ENCODE assay signal across 14 cellular contexts in genomic region chr1:100924212-100924611, GRCh38. TPM values are rescaled to one million over a fixed set of nuclear protein-coding genes. Genes with fewer than 3 reads are reported as not detected.
DNase-seq lines count a peak whose midpoint lies in the region; ATAC-seq and TF ChIP-seq lines count a peak whose summit lies in the region.
"Had no signal": no experiment of that assay in that cellular context is flagged by ENCODE, and none has a peak within 500 bp of the region (broad histone marks: within the 10 kb centered on the region; RNA-seq: fewer than 3 reads in every experiment).

No MANE protein-coding gene starts in this region.

- no peak for TF ChIP-seq EP300 in stomach (IDR thresholded peaks at IDR 0.05)

- peaks cover 57 to 63% of the 10 kb centered on the region in 2 donors for H3K4me1 ChIP-seq in naive thymus-derived CD4-positive, alpha-beta T cell (ENCODE audit: control insufficient read depth in 2 of 2, insufficient read depth in 2 of 2, low read length in 2 of 2)
- no peaks in the 10 kb centered on the region for H3K4me1 ChIP-seq in stomach
- no peaks in the 10 kb centered on the region for H3K4me1 ChIP-seq in left ventricle myocardium inferior

- H3K36me3 Mint-ChIP-seq in activated naive CD8-positive, alpha-beta T cell treated with anti-CD3 and anti-CD28 coated beads, Interleukin-2, amount 50 U/mL, for 24 hours (ENCODE audit: low read depth): peaks cover 21% of the 10 kb centered on the region
- peaks cover 7 to 28% (median 18%) of the 10 kb centered on the region in 5 donors for H3K36me3 Mint-ChIP-seq in naive thymus-derived CD4-positive, alpha-beta T cell

- TF ChIP-seq CTCF in stomach (IDR thresholded peaks at IDR 0.05) (no peak), left ventricle myocardium inferior (IDR thresholded peaks at IDR 0.05; ENCODE audit: borderline replicate concordance) (no peak)

- ATAC-seq in activated naive CD8-positive, alpha-beta T cell treated with anti-CD3 and anti-CD28 coated beads, Interleukin-2, amount 50 U/mL, for 24 hours: peak; percentile 29
- ATAC-seq in naive thymus-derived CD4-positive, alpha-beta T cell: no peak
- no peak for ATAC-seq in SK-N-SH treated with all-trans-retinoic acid at 6 μM for 48 hours
- ATAC-seq: HCT116 had no signal

- H3K27me3 Mint-ChIP-seq in activated naive CD8-positive, alpha-beta T cell treated with anti-CD3 and anti-CD28 coated beads, Interleukin-2, amount 50 U/mL, for 24 hours: no peaks in the 10 kb centered on the region
- H3K27me3 Mint-ChIP-seq in naive thymus-derived CD4-positive, alpha-beta T cell: no peaks in the 10 kb centered on the region
- H3K27me3 Mint-ChIP-seq: central memory CD8-positive, alpha-beta T cell had no signal

- H3K9me3 Mint-ChIP-seq in activated naive CD8-positive, alpha-beta T cell treated with anti-CD3 and anti-CD28 coated beads, Interleukin-2, amount 50 U/mL, for 24 hours: peaks cover 9% of the 10 kb centered on the region
- peaks cover 0 to 7% (median 0%) of the 10 kb centered on the region in 11 donors for H3K9me3 Mint-ChIP-seq in naive thymus-derived CD4-positive, alpha-beta T cell

- POLR2A ChIA-PET in naive thymus-derived CD4-positive, alpha-beta T cell (lab: Charles Lee): interaction anchor here (1.1 to 10.1 kb wide), 11 partner anchors 9 to 364 kb away, joined by 3 to 231 read pairs (median 5); partner anchors contain the start of genes S1PR1 and SLC30A7

- no peak for TF ChIP-seq POLR2A in stomach (IDR thresholded peaks at IDR 0.05)

- no peak overlapping the region for H3K4me3 Mint-ChIP-seq in activated naive CD8-positive, alpha-beta T cell treated with anti-CD3 and anti-CD28 coated beads, Interleukin-2, amount 50 U/mL, for 24 hours
- peak overlapping the region in 8 of 10 donors; percentile 9 to 67 (median 51) for H3K4me3 Mint-ChIP-seq in naive thymus-derived CD4-positive, alpha-beta T cell

- CTCF ChIA-PET in naive thymus-derived CD4-positive, alpha-beta T cell (lab: Charles Lee): interaction anchor here (0.6 to 7.8 kb wide), 11 partner anchors 14 to 434 kb away, joined by 3 to 88 read pairs (median 5); no protein-coding TSS in a partner anchor

- no peak overlapping the region for H3K4me3 ChIP-seq in MG63
- H3K4me3 ChIP-seq in naive thymus-derived CD4-positive, alpha-beta T cell (ENCODE audit: low read length): no peak overlapping the region
- no peak overlapping the region for H3K4me3 ChIP-seq in stomach
- no peak overlapping the region for H3K4me3 ChIP-seq in left ventricle myocardium inferior
- H3K4me3 ChIP-seq: BLaER1 had no signal

- intact Hi-C loops in naive thymus-derived CD4-positive, alpha-beta T cell (cut with micrococcal nuclease): loop anchor here in 1 of 2 donors (10.0 kb wide), 1 partner anchor 641 kb away; no protein-coding TSS in a partner anchor
- intact Hi-C loops in stomach (cut with DNase I; ENCODE audit: low total_unique reads) (no loop called here), left ventricle myocardium inferior (cut with micrococcal nuclease) (loop anchor here (5.0 kb wide), 1 partner anchor 363 kb away; no protein-coding TSS in a partner anchor)

- peak; percentile 78 for DNase-seq in ELR (ENCODE audit: low read depth)
- DNase-seq in MG63: peak; percentile 4
- peak; percentile 14 for DNase-seq in activated naive CD8-positive, alpha-beta T cell treated with anti-CD3 and anti-CD28 coated beads, Interleukin-2, amount 50 U/mL, for 24 hours
- no peak for DNase-seq in naive thymus-derived CD4-positive, alpha-beta T cell
- no peak for DNase-seq in stomach
- DNase-seq in left ventricle myocardium inferior: no peak
- DNase-seq in 8988T: no peak
- DNase-seq: midbrain, NCI-H1436 treated with DMSO at 0.1 percent for 48 hours, NCI-H526 treated with DMSO at 0.1 percent for 48 hours had no signal

- no peaks in the 10 kb centered on the region for H3K27me3 ChIP-seq in MG63
- H3K27me3 ChIP-seq in naive thymus-derived CD4-positive, alpha-beta T cell (ENCODE audit: control insufficient read depth in 2 of 2, insufficient read depth in 2 of 2, low read length in 2 of 2): no peaks in the 10 kb centered on the region
- H3K27me3 ChIP-seq in stomach: no peaks in the 10 kb centered on the region
- no peaks in the 10 kb centered on the region for H3K27me3 ChIP-seq in left ventricle myocardium inferior (ENCODE audit: low read depth)
- H3K27me3 ChIP-seq: BLaER1 had no signal

- peak overlapping the region; percentile 5 for H3K27ac Mint-ChIP-seq in activated naive CD8-positive, alpha-beta T cell treated with anti-CD3 and anti-CD28 coated beads, Interleukin-2, amount 50 U/mL, for 24 hours
- H3K27ac Mint-ChIP-seq in naive thymus-derived CD4-positive, alpha-beta T cell: peak overlapping the region in 1 of 9 donors; percentile 14

- H3K9me3 ChIP-seq in MG63 (no peaks in the 10 kb centered on the region), stomach (no peaks in the 10 kb centered on the region), left ventricle myocardium inferior (replicated peaks) (no peaks in the 10 kb centered on the region)
- no peaks in the 10 kb centered on the region for H3K9me3 ChIP-seq in naive thymus-derived CD4-positive, alpha-beta T cell (ENCODE audit: control insufficient read depth in 2 of 3, low read length in 3 of 3)
- H3K9me3 ChIP-seq: BLaER1 had no signal

- H3K27ac ChIP-seq in naive thymus-derived CD4-positive, alpha-beta T cell (ENCODE audit: low read depth, low read length): peak overlapping the region; percentile 74
- H3K27ac ChIP-seq in stomach (no peak overlapping the region), left ventricle myocardium inferior (replicated peaks) (no peak overlapping the region)
- H3K27ac ChIP-seq: BLaER1 had no signal

- H3K4me1 Mint-ChIP-seq in activated naive CD8-positive, alpha-beta T cell treated with anti-CD3 and anti-CD28 coated beads, Interleukin-2, amount 50 U/mL, for 24 hours: peaks cover 42% of the 10 kb centered on the region
- peaks cover 13 to 45% (median 24%) of the 10 kb centered on the region in 7 donors for H3K4me1 Mint-ChIP-seq in naive thymus-derived CD4-positive, alpha-beta T cell

- H3K36me3 ChIP-seq in MG63 (peaks cover 35% of the 10 kb centered on the region), stomach (peaks cover 0 to 58% (median 44%) of the 10 kb centered on the region in 4 donors), left ventricle myocardium inferior (peaks cover 10% of the 10 kb centered on the region)
- H3K36me3 ChIP-seq in naive thymus-derived CD4-positive, alpha-beta T cell (ENCODE audit: control insufficient read depth in 2 of 3, insufficient read depth in 3 of 3, low read length in 3 of 3): peaks cover 0 to 5% (median 0%) of the 10 kb centered on the region in 3 experiments

TF ChIP-seq in SK-N-SH treated with all-trans-retinoic acid at 6 μM for 48 hours, 23 proteins besides CTCF, POLR2A, EP300 and RAD21:
- TF ChIP-seq SNAI2 (CRISPR knock-in tag; IDR thresholded peaks at IDR 0.05): no peak
TF ChIP-seq in SK-N-SH treated with all-trans-retinoic acid at 6 μM for 48 hours: peak in this region for 0.

RNA-seq across cellular contexts. Expression of gene SLC30A7, which starts 28.3 kb away (rescaled TPM):
- 15.2 and 26.6 TPM in 2 replicates for total RNA-seq in MG63 (2014; rRNA removed; shearing (Covaris generic); ENCODE audit: low replicate concordance)
- 10 to 100 TPM; 29.9 to 44.5 (median 38.8) TPM for total RNA-seq in naive thymus-derived CD4-positive, alpha-beta T cell
- polyA plus RNA-seq in naive thymus-derived CD4-positive, alpha-beta T cell: 10 to 100 TPM in 1 of 2 donors, 1 to 10 TPM in 1; 9.0 to 12.9 TPM
- total RNA-seq in stomach (10 to 100 TPM in 2 of 5 donors, 1 to 10 TPM in 3; 4.9 to 65.7 (median 9.8) TPM), left ventricle myocardium inferior (5.7 TPM)
- polyA plus RNA-seq in stomach: 1 to 10 TPM; 1.5 to 3.2 (median 2.1) TPM

RNA-seq across cellular contexts. Expression of gene EXTL2, which starts 29.6 kb away (rescaled TPM):
- 15.8 and 21.1 TPM in 2 replicates for total RNA-seq in MG63 (2014; rRNA removed; shearing (Covaris generic); ENCODE audit: low replicate concordance)
- total RNA-seq in naive thymus-derived CD4-positive, alpha-beta T cell: 1 to 10 TPM; 1.5 to 4.6 (median 3.2) TPM
- 1 to 10 TPM; 2.3 to 3.7 TPM for polyA plus RNA-seq in naive thymus-derived CD4-positive, alpha-beta T cell
- total RNA-seq in stomach (10 to 100 TPM in 2 of 5 donors, 1 to 10 TPM in 2, not detected in 1; 3.2 to 33.5 (median 17.1) TPM), left ventricle myocardium inferior (10.6 TPM)
- 1 to 10 TPM; 2.9 to 4.7 (median 4.4) TPM for polyA plus RNA-seq in stomach

Comparison
In these comparisons a context has a peak if more than half of its experiments do, and no peak if none do; other contexts are left out.
1. DNase-seq: peak in ELR (single experiment), MG63 (single experiment) and activated naive CD8-positive, alpha-beta T cell treated with anti-CD3 and anti-CD28 coated beads, Interleukin-2, amount 50 U/mL, for 24 hours (single experiment); none in naive thymus-derived CD4-positive, alpha-beta T cell (0 of 9), stomach (single experiment), left ventricle myocardium inferior (single experiment) and 8988T (single experiment).